ENCODE assay signal across 27 cellular contexts in the genomic region with DNA sequence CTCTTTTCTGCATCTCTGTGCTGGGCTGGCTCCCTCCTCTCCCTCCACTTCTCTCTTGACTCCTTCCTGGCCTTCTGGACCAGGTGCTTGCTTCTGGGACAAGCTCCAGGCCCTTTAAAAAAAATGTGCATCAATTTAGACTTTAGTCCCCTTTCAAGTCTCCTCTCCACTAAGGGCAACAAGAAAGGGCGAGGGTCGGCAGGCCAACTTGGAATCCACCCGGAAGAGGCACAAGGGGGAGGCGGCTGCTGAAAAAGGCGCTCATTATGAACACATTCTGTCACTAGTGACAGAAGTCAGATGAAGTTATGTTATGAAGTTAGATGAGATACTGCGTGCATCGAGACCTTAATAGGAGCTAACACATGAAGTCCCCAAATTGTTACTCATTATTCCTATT.
"Had no signal": no experiment of that assay in that cellular context is flagged by ENCODE, and none has a peak within 500 bp of the region (broad histone marks: within the 10 kb centered on the region; RNA-seq: fewer than 3 reads in every experiment).

No MANE protein-coding gene starts in this region.

- H3K36me3 ChIP-seq: left lung, vagina, WERI-Rb-1 had no signal

- H3K9me3 ChIP-seq: left lung, mucosa of descending colon, SK-N-SH, testis, vagina had no signal

- H3K4me3 ChIP-seq: left lung, lung, mucosa of descending colon, testis, vagina had no signal

- H3K27ac Mint-ChIP-seq: activated CD4-positive, alpha-beta T cell treated with anti-CD3 and anti-CD28 coated beads, Interleukin-2, amount 10 ng/mL, durations not matched to agents 24 days and 14 days; activated CD8-positive, alpha-beta T cell treated with anti-CD3 and anti-CD28 coated beads, Interleukin-2, amount 10 ng/mL, durations not matched to agents 7 days and 5 days; activated naive CD8-positive, alpha-beta T cell; activated T-helper 2 cell treated with anti-CD3 and anti-CD28 coated beads, Interferon-gamma antibody, Interleukin-2, Interleukin-4, amounts not matched to agents 10 μg/mL and 5 μg/mL and 100 μg/mL, durations not matched to agents 14 hours and 24 hours and 36 hours; natural killer cell treated with Interleukin-12 subunit alpha and Interleukin-12 subunit beta and Interleukin-15 and Interleukin-18, amount 100 ng/mL, for 72 hours; stimulated activated naive B cell treated with anti-CD40 and anti-IgM and Interleukin-4, amounts not matched to agents 10 μg/mL and 1 μg/mL and 100 μg/mL, for 72 hours; T-helper 1 cell treated with Interleukin-12 subunit alpha and Interleukin-12 subunit beta and Interleukin-4 antibody, amounts not matched to agents 30 μg/mL and 1 μg/mL, for 36 hours had no signal

- H3K4me1 Mint-ChIP-seq: central memory CD8-positive, alpha-beta T cell had no signal

- H3K27ac ChIP-seq: left lung, testis, vagina, WERI-Rb-1 had no signal

- ATAC-seq: activated CD4-positive, CD25-positive, alpha-beta regulatory T cell treated with anti-CD3 and anti-CD28 coated beads, Interleukin-2, amount 50 U/mL, for 24 hours; activated CD8-positive, alpha-beta T cell treated with anti-CD3 and anti-CD28 coated beads, Interleukin-2, amount 10 ng/mL, durations not matched to agents 7 days and 5 days; activated T-cell treated with anti-CD3 and anti-CD28 coated beads, Interleukin-2, amount 50 U/mL, for 4 hours; left lung; mucosa of descending colon; natural killer cell treated with Interleukin-12 subunit alpha and Interleukin-12 subunit beta and Interleukin-15 and Interleukin-18, amount 100 ng/mL, for 72 hours; stimulated activated naive B cell treated with anti-CD40 and anti-IgM and Interleukin-4, amounts not matched to agents 10 μg/mL and 1 μg/mL and 100 μg/mL, for 72 hours had no signal

- H3K9me3 Mint-ChIP-seq: activated CD4-positive, alpha-beta T cell treated with anti-CD3 and anti-CD28 coated beads, Interleukin-2, amount 10 ng/mL, durations not matched to agents 24 days and 14 days; activated T-cell treated with anti-CD3 and anti-CD28 coated beads, Interleukin-2, amount 50 U/mL, for 4 hours; activated T-helper 2 cell treated with anti-CD3 and anti-CD28 coated beads, Interferon-gamma antibody, Interleukin-2, Interleukin-4, amounts not matched to agents 10 μg/mL and 5 μg/mL and 100 μg/mL, durations not matched to agents 14 hours and 24 hours and 36 hours; central memory CD8-positive, alpha-beta T cell; natural killer cell treated with Interleukin-12 subunit alpha and Interleukin-12 subunit beta and Interleukin-15 and Interleukin-18, amount 100 ng/mL, for 72 hours; stimulated activated naive B cell treated with anti-CD40 and anti-IgM and Interleukin-4, amounts not matched to agents 10 μg/mL and 1 μg/mL and 100 μg/mL, for 72 hours; T-helper 1 cell treated with Interleukin-12 subunit alpha and Interleukin-12 subunit beta and Interleukin-4 antibody, amounts not matched to agents 30 μg/mL and 1 μg/mL, for 36 hours had no signal

- H3K27me3 ChIP-seq: left lung, testis, vagina had no signal

- DNase-seq: activated CD4-positive, alpha-beta T cell treated with anti-CD3 and anti-CD28 coated beads, Interleukin-2, amount 10 ng/mL, durations not matched to agents 24 days and 14 days; activated CD8-positive, alpha-beta T cell treated with anti-CD3 and anti-CD28 coated beads, Interleukin-2, amount 10 ng/mL, durations not matched to agents 7 days and 5 days; activated naive CD4-positive, alpha-beta T cell treated with Interleukin-2 at 50 U/mL for 16 hours; activated T-cell treated with anti-CD3 and anti-CD28 coated beads, Interleukin-2, amount 50 U/mL, for 4 hours; anterior cingulate cortex; dermis blood vessel endothelial cell; effector CD4-positive, alpha-beta T cell; mesendoderm; mucosa of descending colon; SK-N-SH; stimulated activated CD4-positive, alpha-beta T cell treated with anti-CD3 and anti-CD28 coated beads, Interleukin-15, amount 100 ng/mL, for 24 hours; stimulated activated CD4-positive, alpha-beta T cell treated with anti-CD3 and anti-CD28 coated beads, Interleukin-2, amount 100 ng/mL, for 24 hours; stimulated activated naive B cell treated with anti-CD40 and anti-IgM and Interleukin-4, amounts not matched to agents 10 μg/mL and 1 μg/mL and 100 μg/mL, for 72 hours; SW 1271; T-helper 9 cell; testis; trophoblast cell; WERI-Rb-1 had no signal

- H3K36me3 Mint-ChIP-seq: activated naive CD8-positive, alpha-beta T cell; natural killer cell treated with Interleukin-12 subunit alpha and Interleukin-12 subunit beta and Interleukin-15 and Interleukin-18, amount 100 ng/mL, for 72 hours; stimulated activated naive B cell treated with anti-CD40 and anti-IgM and Interleukin-4, amounts not matched to agents 10 μg/mL and 1 μg/mL and 100 μg/mL, for 72 hours had no signal

- H3K4me3 Mint-ChIP-seq: activated CD4-positive, alpha-beta T cell treated with anti-CD3 and anti-CD28 coated beads, Interleukin-2, amount 10 ng/mL, durations not matched to agents 24 days and 14 days; activated CD8-positive, alpha-beta T cell treated with anti-CD3 and anti-CD28 coated beads, Interleukin-2, amount 10 ng/mL, durations not matched to agents 7 days and 5 days; activated naive CD8-positive, alpha-beta T cell; activated T-cell treated with anti-CD3 and anti-CD28 coated beads, Interleukin-2, amount 50 U/mL, for 4 hours; central memory CD8-positive, alpha-beta T cell; natural killer cell treated with Interleukin-12 subunit alpha and Interleukin-12 subunit beta and Interleukin-15 and Interleukin-18, amount 100 ng/mL, for 72 hours; stimulated activated naive B cell treated with anti-CD40 and anti-IgM and Interleukin-4, amounts not matched to agents 10 μg/mL and 1 μg/mL and 100 μg/mL, for 72 hours; T-helper 1 cell treated with Interleukin-12 subunit alpha and Interleukin-12 subunit beta and Interleukin-4 antibody, amounts not matched to agents 30 μg/mL and 1 μg/mL, for 36 hours had no signal

- H3K4me1 ChIP-seq: testis had no signal
